Comparison of ENCODE assay signal across 21 cellular contexts in the genomic region with DNA sequence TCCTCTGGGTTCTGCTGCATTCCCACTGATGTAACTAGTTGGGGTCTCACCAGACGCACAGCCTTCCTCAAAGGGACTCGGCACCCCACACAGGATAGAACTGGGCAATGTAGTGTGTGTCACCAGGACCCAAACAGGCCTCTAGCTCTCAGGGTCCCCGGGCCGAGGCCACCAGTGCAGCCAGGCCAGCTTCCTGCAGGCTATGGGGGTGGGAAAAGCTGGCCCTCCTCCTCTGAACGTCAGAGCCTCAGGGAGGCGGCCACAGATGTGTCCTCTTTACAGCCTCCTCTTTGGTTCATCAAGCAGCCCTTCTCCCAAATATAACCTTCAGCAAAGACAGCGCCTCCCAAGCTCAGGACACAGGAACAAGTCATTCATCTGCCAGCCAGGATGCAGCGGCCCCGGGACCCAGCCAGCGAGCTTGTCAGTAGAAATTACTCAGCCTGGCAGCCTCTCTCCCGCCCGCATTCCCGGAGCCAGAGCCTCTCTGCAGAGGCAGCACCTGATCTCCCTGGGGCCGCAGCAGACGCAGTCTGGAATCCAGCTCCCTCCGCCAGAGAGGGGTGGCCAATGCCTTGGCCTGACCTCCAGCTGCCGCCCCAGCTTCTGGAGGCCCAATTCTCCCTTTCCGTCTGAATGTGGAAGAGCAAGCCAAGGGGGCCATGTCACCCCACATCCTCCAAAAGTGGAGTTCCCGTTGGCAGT.
DNase-seq lines count a peak whose midpoint lies in the region; ATAC-seq, FAIRE-seq and TF ChIP-seq lines count a peak whose summit lies in the region.
"Had no signal": no experiment of that assay in that cellular context is flagged by ENCODE, and none has a peak within 500 bp of the region (broad histone marks: within the 10 kb centered on the region; RNA-seq: fewer than 3 reads in every experiment).

No MANE protein-coding gene starts in this region.

- H3K27me3 ChIP-seq in dorsolateral prefrontal cortex = no peaks in the 10 kb centered on the region
- H3K27me3 ChIP-seq in keratinocyte (ENCODE audit: control insufficient read depth, extremely low read depth, insufficient read depth, low read length) = no peaks in the 10 kb centered on the region
- H3K27me3 ChIP-seq in osteoblast (ENCODE audit: insufficient read depth, low read length) = no peaks in the 10 kb centered on the region
- H3K27me3 ChIP-seq: esophagus squamous epithelium, gastrocnemius medialis, ovary had no signal

- H3K9me3 ChIP-seq in keratinocyte (ENCODE audit: control insufficient read depth, low read depth, low read length) (no peaks in the 10 kb centered on the region), osteoblast (ENCODE audit: low read depth, low read length) (no peaks in the 10 kb centered on the region), mucosa of descending colon (no peaks in the 10 kb centered on the region)
- H3K9me3 ChIP-seq: esophagus squamous epithelium, gastrocnemius medialis, HAP-1, ovary, thoracic aorta had no signal

- peak overlapping the region; percentile 62 for H2AFZ ChIP-seq in keratinocyte (ENCODE audit: control insufficient read depth, low read length)
- no peak overlapping the region for H2AFZ ChIP-seq in osteoblast (ENCODE audit: low read length)

- H3K4me3 ChIP-seq in dorsolateral prefrontal cortex = no peak overlapping the region
- H3K4me3 ChIP-seq in keratinocyte (ENCODE audit: control insufficient read depth in 2 of 3, extremely low read depth in 1 of 3, insufficient read depth in 2 of 3, low read depth in 1 of 3, low read length in 3 of 3) = no peak overlapping the region
- H3K4me3 ChIP-seq in osteoblast (ENCODE audit: insufficient read depth, low read length) = no peak overlapping the region
- no peak overlapping the region for H3K4me3 ChIP-seq in mucosa of descending colon
- H3K4me3 ChIP-seq: esophagus squamous epithelium, gastrocnemius medialis, HAP-1, ovary, thoracic aorta had no signal

- H4K20me1 ChIP-seq in keratinocyte (ENCODE audit: control insufficient read depth, extremely low read depth, insufficient read depth, low read length) = no peaks in the 10 kb centered on the region
- H4K20me1 ChIP-seq in osteoblast (ENCODE audit: insufficient read depth, low read length) = no peaks in the 10 kb centered on the region

- FAIRE-seq in keratinocyte (lab: Jason Lieb, UNC) (peak; percentile 23), RCC 7860 (lab: Jason Lieb, UNC) (no peak)
- FAIRE-seq: GM12892, islet of Langerhans had no signal

- H3K4me1 ChIP-seq in keratinocyte (ENCODE audit: control insufficient read depth, extremely low read depth, insufficient read depth, low read length) (peaks cover 12% of the 10 kb centered on the region), osteoblast (ENCODE audit: insufficient read depth, low read length) (peaks cover 4% of the 10 kb centered on the region), mucosa of descending colon (ENCODE audit: low read depth) (no peaks in the 10 kb centered on the region)
- H3K4me1 ChIP-seq: gastrocnemius medialis, HAP-1 had no signal

- dilution Hi-C loops in keratinocyte (cut with MboI; ENCODE audit: extremely low pct_ligation_motif_present, low sequenced_read_pairs) = no loop called here

- H3K79me2 ChIP-seq in keratinocyte (ENCODE audit: control insufficient read depth, insufficient read depth, low read length) (no peaks in the 10 kb centered on the region), osteoblast (ENCODE audit: insufficient read depth, low read length) (no peaks in the 10 kb centered on the region)

- intact Hi-C loops in Right ventricle myocardium superior (cut with DNase I) = no loop called here
- intact Hi-C loops in left cardiac atrium (cut with DNase I) = no loop called here
- intact Hi-C loops in dorsolateral prefrontal cortex (cut with DNase I) = no loop called here
- intact Hi-C loops in mucosa of descending colon (cut with DNase I, micrococcal nuclease) = no loop called here

- ATAC-seq in Right ventricle myocardium superior (ENCODE audit: poor library complexity) = peak; percentile 76
- ATAC-seq in left cardiac atrium = no peak
- no peak for ATAC-seq in mucosa of descending colon
- ATAC-seq: gastrocnemius medialis had no signal

- H3K27ac ChIP-seq in dorsolateral prefrontal cortex (peak overlapping the region in 8 of 59 donors; percentile 9 to 61 (median 46)), keratinocyte (ENCODE audit: control insufficient read depth, insufficient read depth, low read length) (no peak overlapping the region), osteoblast (ENCODE audit: low read depth, low read length) (no peak overlapping the region)
- H3K27ac ChIP-seq: esophagus squamous epithelium, gastrocnemius medialis, ovary, thoracic aorta had no signal

- peak; percentile 69 for DNase-seq in Right ventricle myocardium superior
- no peak for DNase-seq in left cardiac atrium
- DNase-seq in dorsolateral prefrontal cortex = peak in 6 of 10 donors; percentile 19 to 57 (median 42)
- no peak for DNase-seq in keratinocyte (ENCODE audit: low read depth, low spot score)
- DNase-seq in retina = peak; percentile 47
- DNase-seq in osteoblast (ENCODE audit: insufficient read length, low spot score, missing footprints) = no peak
- no peak for DNase-seq in mucosa of descending colon
- no peak for DNase-seq in RCC 7860 (ENCODE audit: low spot score)
- DNase-seq: activated CD4-positive, alpha-beta T cell treated with anti-CD3 and anti-CD28 coated beads, Interleukin-2, amount 50 U/mL, for 48 hours; activated CD8-positive, alpha-beta memory T cell treated with anti-CD3 and anti-CD28 coated beads, Interleukin-2, amount 50 U/mL, for 4 hours; esophagus squamous epithelium; gastrocnemius medialis; Karpas-422; NCI-H526; ovary; stimulated activated CD4-positive, alpha-beta T cell treated with anti-CD3 and anti-CD28 coated beads, Interleukin-4, amount 100 ng/mL, for 24 hours; T1000 had no signal

- TF ChIP-seq CTCF in dorsolateral prefrontal cortex (IDR thresholded peaks at IDR 0.05 in 54 of 56, conservative IDR thresholded peaks at IDR 0.05 in 2 of 56; ENCODE audit: low read depth in 1 of 56, partially characterized antibody in 56 of 56) (no peak), keratinocyte (optimal IDR thresholded peaks at IDR 0.05 in 1 of 3, IDR thresholded peaks at IDR 0.05 in 1 of 3, conservative IDR thresholded peaks at IDR 0.05 in 1 of 3; ENCODE audit: extremely low read depth in 1 of 3, insufficient read depth in 2 of 3, low read length in 3 of 3) (peak in 1 of 3 experiments; percentile 10), osteoblast (IDR thresholded peaks at IDR 0.05; ENCODE audit: extremely low read depth, low read depth, low read length) (no peak), mucosa of descending colon (IDR thresholded peaks at IDR 0.05) (no peak)

- H3K9me1 ChIP-seq in keratinocyte (ENCODE audit: control insufficient read depth, extremely low read depth, insufficient read depth, low read length) = no peaks in the 10 kb centered on the region

- H3K36me3 ChIP-seq in keratinocyte (ENCODE audit: control insufficient read depth in 2 of 2, extremely low read depth in 1 of 2, insufficient read depth in 2 of 2, low read length in 2 of 2) (no peaks in the 10 kb centered on the region), osteoblast (ENCODE audit: insufficient read depth, low read length) (no peaks in the 10 kb centered on the region), mucosa of descending colon (ENCODE audit: low read depth) (no peaks in the 10 kb centered on the region)
- H3K36me3 ChIP-seq: esophagus squamous epithelium, gastrocnemius medialis, HAP-1, ovary, thoracic aorta had no signal

- H3K4me2 ChIP-seq in keratinocyte (ENCODE audit: control insufficient read depth, extremely low read depth, insufficient read depth, low read depth, low read length) (peak overlapping the region; percentile 51), osteoblast (ENCODE audit: insufficient read depth, low read length) (no peak overlapping the region)

- H3K9ac ChIP-seq in keratinocyte (ENCODE audit: control insufficient read depth, extremely low read depth, insufficient read depth, low read length) = no peak overlapping the region

Comparison
In these comparisons a context has a peak if more than half of its experiments do, and no peak if none do; other contexts are left out.
1. DNase-seq: peak in Right ventricle myocardium superior (single experiment), dorsolateral prefrontal cortex (6 of 10) and retina (single experiment); none in left cardiac atrium (single experiment), keratinocyte (single experiment), osteoblast (single experiment), mucosa of descending colon (0 of 3) and RCC 7860 (single experiment).